Comparison of ENCODE assay signal across 8 cellular contexts in the genomic region with DNA sequence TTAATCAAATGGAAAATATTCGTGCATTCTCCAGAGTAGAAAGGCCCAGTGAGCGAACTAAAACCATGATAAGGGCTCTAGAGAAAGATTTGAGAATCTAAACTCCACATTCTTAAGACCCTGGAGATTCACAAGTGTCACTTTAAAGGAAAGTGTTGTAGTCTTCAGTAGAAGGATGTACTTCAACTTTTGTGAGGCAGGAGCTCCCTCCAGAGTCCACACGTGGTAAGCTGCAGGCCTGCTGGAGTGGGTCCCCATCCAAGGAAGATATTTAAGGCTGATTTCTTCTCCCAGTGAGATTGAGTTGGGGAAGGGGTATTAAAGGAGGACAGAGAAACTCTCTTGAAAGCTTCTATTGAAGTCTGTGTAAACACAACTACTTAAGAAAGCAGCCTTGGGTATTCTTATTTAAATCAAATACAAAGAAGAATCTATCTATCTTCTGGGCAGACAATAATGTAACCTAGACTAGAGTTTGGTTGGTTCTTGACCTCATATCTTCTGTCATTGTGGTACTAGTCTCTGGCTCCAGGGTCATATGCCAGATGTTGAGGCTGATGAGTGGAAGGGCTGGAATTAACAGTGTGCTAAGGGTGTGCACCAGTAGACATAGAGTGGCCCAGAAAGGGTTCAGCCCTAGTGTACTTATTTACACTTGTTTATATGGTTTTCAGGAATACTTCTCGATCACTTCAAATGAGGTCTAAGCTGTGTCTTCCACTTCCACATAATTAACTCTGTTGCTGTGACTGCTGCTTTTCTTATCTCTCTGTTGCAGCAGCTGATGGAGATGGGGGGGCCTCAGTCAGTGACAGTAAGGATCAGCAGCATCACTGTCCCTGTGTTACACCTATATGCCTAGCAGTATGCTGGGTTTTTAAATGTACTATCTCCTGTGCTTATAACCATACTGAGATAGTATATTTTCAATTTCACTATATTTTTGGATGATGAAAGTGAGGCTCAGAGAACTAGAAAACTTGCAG.
DNase-seq lines count a peak whose midpoint lies in the region; ATAC-seq, FAIRE-seq and TF ChIP-seq lines count a peak whose summit lies in the region.

No MANE protein-coding gene starts in this region.

- peak; percentile 81 for TF ChIP-seq CTCF in DOHH2 (IDR thresholded peaks at IDR 0.05; ENCODE audit: low read depth, low read length, poor library complexity, severe bottlenecking)
- TF ChIP-seq CTCF in foreskin keratinocyte (conservative IDR thresholded peaks at IDR 0.05): peak; percentile 85
- peak; percentile 56 for TF ChIP-seq CTCF in parathyroid adenoma (IDR thresholded peaks at IDR 0.05)

- no peak overlapping the region for H3K4me2 ChIP-seq in DOHH2 (ENCODE audit: low read length)
- H3K4me2 ChIP-seq in parathyroid adenoma (ENCODE audit: low read length): no peak overlapping the region

- peaks cover 4% of the 10 kb centered on the region; the same call in 1 of the 2 replicates for H3F3A ChIP-seq in DOHH2 (ENCODE audit: control insufficient read depth, insufficient read depth)

- H3K27ac Mint-ChIP-seq in activated T-helper 17 cell treated with anti-CD3 and anti-CD28 coated beads, Interleukin-2, amount 50 U/mL, for 72 hours: no peak overlapping the region

- H3K9me3 ChIP-seq in DOHH2 (ENCODE audit: control insufficient read depth, insufficient read depth, low read length) (no peaks in the 10 kb centered on the region), parathyroid adenoma (ENCODE audit: control insufficient read depth, low read length) (no peaks in the 10 kb centered on the region)

- ATAC-seq in GM21381 (IDR thresholded peaks at IDR 0.05; ENCODE audit: unreplicated experiment): peak; percentile 81
- ATAC-seq in activated T-helper 17 cell treated with anti-CD3 and anti-CD28 coated beads, Interleukin-2, amount 50 U/mL, for 72 hours (replicated peaks): peak; percentile 81
- ATAC-seq in foreskin keratinocyte: peak; percentile 95

- H3K27me3 ChIP-seq in DOHH2 (ENCODE audit: control insufficient read depth, low read length): no peaks in the 10 kb centered on the region
- H3K27me3 ChIP-seq in foreskin keratinocyte: no peaks in the 10 kb centered on the region
- H3K27me3 ChIP-seq in parathyroid adenoma (ENCODE audit: control insufficient read depth, insufficient read depth, low read length): no peaks in the 10 kb centered on the region

- H3K9me2 ChIP-seq in DOHH2 (replicated peaks; ENCODE audit: control insufficient read depth, low read length): no peaks in the 10 kb centered on the region

- peaks cover 6% of the 10 kb centered on the region; the same call in 1 of the 2 replicates for H4K20me1 ChIP-seq in DOHH2 (ENCODE audit: control insufficient read depth, insufficient read depth, low read depth, low read length)

- DNase-seq in HPDE6-E6E7 (ENCODE audit: extremely low spot score) (peak; percentile 27), RCC 7860 (ENCODE audit: low spot score) (peak; percentile 39), foreskin keratinocyte (peak in 1 of 2 donors; percentile 32), HuH-7.5 (ENCODE audit: low spot score) (no peak)

- FAIRE-seq in RCC 7860 (lab: Jason Lieb, UNC): no peak

- no peaks in the 10 kb centered on the region for H3K4me1 Mint-ChIP-seq in activated T-helper 17 cell treated with anti-CD3 and anti-CD28 coated beads, Interleukin-2, amount 50 U/mL, for 72 hours

- no peak overlapping the region for H3K4me3 Mint-ChIP-seq in activated T-helper 17 cell treated with anti-CD3 and anti-CD28 coated beads, Interleukin-2, amount 50 U/mL, for 72 hours

- H3K79me2 ChIP-seq in DOHH2 (ENCODE audit: control insufficient read depth, low read length) (peaks cover 65% of the 10 kb centered on the region), parathyroid adenoma (peaks cover 2% of the 10 kb centered on the region)

- H3K4me3 ChIP-seq in DOHH2 (ENCODE audit: low read length): no peak overlapping the region
- H3K4me3 ChIP-seq in parathyroid adenoma (ENCODE audit: low read depth, low read length): no peak overlapping the region

- H3K9me3 Mint-ChIP-seq in activated T-helper 17 cell treated with anti-CD3 and anti-CD28 coated beads, Interleukin-2, amount 50 U/mL, for 72 hours: no peaks in the 10 kb centered on the region

- no peak overlapping the region for H3K9ac ChIP-seq in parathyroid adenoma

- no peaks in the 10 kb centered on the region for H3K36me3 Mint-ChIP-seq in activated T-helper 17 cell treated with anti-CD3 and anti-CD28 coated beads, Interleukin-2, amount 50 U/mL, for 72 hours (ENCODE audit: low read depth)

- H3K27ac ChIP-seq in DOHH2 (ENCODE audit: low read depth, low read length): no peak overlapping the region
- H3K27ac ChIP-seq in foreskin keratinocyte: no peak overlapping the region
- H3K27ac ChIP-seq in parathyroid adenoma: no peak overlapping the region

- H3K4me1 ChIP-seq in DOHH2 (ENCODE audit: control insufficient read depth, low read length) (peaks cover 7% of the 10 kb centered on the region), foreskin keratinocyte (no peaks in the 10 kb centered on the region), parathyroid adenoma (peaks cover 4% of the 10 kb centered on the region)

- H3K36me3 ChIP-seq in DOHH2 (ENCODE audit: control insufficient read depth, low read length) (0 out of 2 replicates have a peak, but pooled peaks cover 7% of the 10 kb centered on the region), parathyroid adenoma (ENCODE audit: control insufficient read depth, insufficient read depth, low read length) (no peaks in the 10 kb centered on the region)

- no peaks in the 10 kb centered on the region for H3K27me3 Mint-ChIP-seq in activated T-helper 17 cell treated with anti-CD3 and anti-CD28 coated beads, Interleukin-2, amount 50 U/mL, for 72 hours

- no peak overlapping the region for H2AFZ ChIP-seq in parathyroid adenoma
